9 cellular contexts compared by ENCODE assay signal in the genomic region with DNA sequence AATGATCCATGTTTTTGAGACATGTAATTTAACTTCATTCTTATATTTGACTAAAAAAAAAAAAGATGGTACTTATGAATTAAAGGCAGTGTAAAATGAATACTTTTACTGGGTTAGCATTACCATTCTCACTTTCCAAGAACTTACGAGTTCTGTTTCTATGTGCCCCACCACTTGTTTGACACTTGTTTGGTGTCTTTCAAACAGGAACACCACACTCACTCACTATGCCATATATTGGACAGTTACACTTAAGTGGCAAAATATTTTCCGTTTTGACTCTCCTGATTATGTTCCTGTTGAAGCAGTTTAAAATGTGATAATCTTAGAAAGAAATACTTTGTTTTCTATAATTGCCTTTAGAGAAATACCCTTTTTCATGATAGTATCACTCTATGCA.
"Had no signal": no experiment of that assay in that cellular context is flagged by ENCODE, and none has a peak within 500 bp of the region (broad histone marks: within the 10 kb centered on the region; RNA-seq: fewer than 3 reads in every experiment).

No MANE protein-coding gene starts in this region.

- H3K9me3 ChIP-seq: HAP-1 had no signal

- ATAC-seq: GM23338, HCT116 had no signal

- H3K4me3 Mint-ChIP-seq: GM23338, H9, HFFc6 had no signal

- H3K27ac Mint-ChIP-seq: GM23338, H9, HFFc6 had no signal

- DNase-seq: GM23248, GOT3, H7, H9, HCEC 1CT, HFFc6 had no signal

- H3K9me3 Mint-ChIP-seq: GM23338, H9 had no signal
